8 cellular contexts compared by ENCODE assay signal in genomic region chr5:135462304-135462703, GRCh38. TPM values are rescaled to one million over a fixed set of nuclear protein-coding genes. Genes with fewer than 3 reads are reported as not detected.
A peak's percentile ranks its signal among the peaks of the same experiment; 100 is the strongest.
DNase-seq lines count a peak whose midpoint lies in the region; TF ChIP-seq lines count a peak whose summit lies in the region.

No MANE protein-coding gene starts in this region.

- H4K20me1 ChIP-seq in Karpas-422 (ENCODE audit: insufficient read depth, low read depth, low read length), result no peaks in the 10 kb centered on the region
- no peaks in the 10 kb centered on the region for H4K20me1 ChIP-seq in OCI-LY7 (ENCODE audit: insufficient read depth, low read length)

- peaks cover 18 to 41% (median 31%) of the 10 kb centered on the region in 3 donors for H3K27me3 Mint-ChIP-seq in CD14-positive monocyte (ENCODE audit: low read depth in 3 of 3)

- H3K4me3 ChIP-seq in Karpas-422 (ENCODE audit: low read length) (no peak overlapping the region), OCI-LY7 (ENCODE audit: low read depth, low read length, poor library complexity, severe bottlenecking) (no peak overlapping the region), spleen (no peak overlapping the region)

- BruUV-seq in OCI-LY7 (replicated peaks; lab: Mats Ljungman, UMichigan), result no TSS peak

- no peak overlapping the region for H3K4me2 ChIP-seq in Karpas-422 (ENCODE audit: low read depth, low read length, poor library complexity, severe bottlenecking)
- H3K4me2 ChIP-seq in OCI-LY7 (ENCODE audit: low read length), result no peak overlapping the region

- H3K36me3 ChIP-seq in Karpas-422 (ENCODE audit: insufficient read depth, low read length) (no peaks in the 10 kb centered on the region), OCI-LY7 (ENCODE audit: insufficient read depth, low read length) (no peaks in the 10 kb centered on the region), spleen (no peaks in the 10 kb centered on the region)

- no peak for DNase-seq in CD14-positive monocyte (ENCODE audit: low spot score)
- DNase-seq in GM19238 (ENCODE audit: insufficient read length, low spot score), result peak; percentile 51
- DNase-seq in Karpas-422, result peak; percentile 95
- DNase-seq in OCI-LY7 (ENCODE audit: low spot score), result peak; percentile 85
- DNase-seq in activated T-cell treated with anti-CD3 and anti-CD28 coated beads, Interleukin-2, amount 50 U/mL, for 48 hours, result peak; percentile 63 to 68
- peak in 30 of 42 donors; percentile 26 to 71 (median 46) for DNase-seq in head of caudate nucleus
- peak; percentile 61 for DNase-seq in spleen
- DNase-seq in cortex of kidney (lab: John Stamatoyannopoulos, UW), result no peak

- POLR2A ChIA-PET in OCI-LY7 (lab: Charles Lee), result no interaction called here

- no peak for TF ChIP-seq POLR2A in spleen (IDR thresholded peaks at IDR 0.05)

- H3K9me3 ChIP-seq in Karpas-422 (ENCODE audit: low read length), result no peaks in the 10 kb centered on the region
- no peaks in the 10 kb centered on the region for H3K9me3 ChIP-seq in OCI-LY7 (ENCODE audit: low read length)
- no peaks in the 10 kb centered on the region for H3K9me3 ChIP-seq in spleen

- H3K9me3 Mint-ChIP-seq in CD14-positive monocyte, result peaks cover 0 to 2% (median 0%) of the 10 kb centered on the region in 7 donors

- TF ChIP-seq CTCF in CD14-positive monocyte (IDR thresholded peaks at IDR 0.05) (peak; percentile 63), OCI-LY7 (conservative IDR thresholded peaks at IDR 0.05; ENCODE audit: low read length) (peak; percentile 83), spleen (IDR thresholded peaks at IDR 0.05 in 8 of 11, conservative IDR thresholded peaks at IDR 0.05 in 3 of 11) (peak in 7 of 11 experiments; percentile 12 to 56 (median 34))

- WGBS in spleen, 5 donors, result 11 to 13% (median 12%) methylated on average over 6 of the region's 6 CpGs

- intact Hi-C loops in CD14-positive monocyte (cut with micrococcal nuclease), result no loop called here
- intact Hi-C loops in OCI-LY7 (cut with micrococcal nuclease; ENCODE audit: unreplicated experiment), result loop anchor here (10.0 kb wide), 1 partner anchor 372 kb away; the partner anchor contains the start of gene SLC25A48
- intact Hi-C loops in head of caudate nucleus (cut with DNase I), result no loop called here
- intact Hi-C loops in spleen (cut with DNase I; ENCODE audit: low total_unique reads), result no loop called here

- no peak overlapping the region for H3K9ac ChIP-seq in Karpas-422 (ENCODE audit: low read length)

- no peak overlapping the region for H3K27ac ChIP-seq in Karpas-422 (ENCODE audit: low read length)
- H3K27ac ChIP-seq in OCI-LY7 (ENCODE audit: low read depth, low read length, poor library complexity, severe bottlenecking), result no peak overlapping the region
- H3K27ac ChIP-seq in spleen, result no peak overlapping the region

- peak overlapping the region in 1 of 2 donors; percentile 21 for H3K4me3 Mint-ChIP-seq in CD14-positive monocyte

- H3K4me1 Mint-ChIP-seq in CD14-positive monocyte, result peaks cover 22% of the 10 kb centered on the region

- H2AFZ ChIP-seq in Karpas-422 (ENCODE audit: low read length), result no peak overlapping the region
- H2AFZ ChIP-seq in OCI-LY7 (ENCODE audit: low read length), result no peak overlapping the region

- H3K4me1 ChIP-seq in Karpas-422 (ENCODE audit: low read length), result no peaks in the 10 kb centered on the region
- H3K4me1 ChIP-seq in OCI-LY7 (ENCODE audit: insufficient read depth, low read length, poor library complexity, severe bottlenecking), result no peaks in the 10 kb centered on the region
- peaks cover 5 to 38% (median 12%) of the 10 kb centered on the region in 6 donors for H3K4me1 ChIP-seq in spleen

- CTCF ChIA-PET in OCI-LY7 (lab: Charles Lee; ENCODE audit: unreplicated experiment), result interaction anchor here (0.7 to 1.4 kb wide), 2 partner anchors 10 to 104 kb away, joined by 4 to 6 read pairs; partner anchors contain the start of gene TIFAB

- H3K9me2 ChIP-seq in Karpas-422 (replicated peaks; ENCODE audit: insufficient read depth, low read length) (no peaks in the 10 kb centered on the region), OCI-LY7 (ENCODE audit: insufficient read depth, low read length) (no peaks in the 10 kb centered on the region)

- H3K27me3 ChIP-seq in Karpas-422 (ENCODE audit: low read length), result no peaks in the 10 kb centered on the region
- H3K27me3 ChIP-seq in spleen (replicated peaks in 1 of 7), result peaks cover 0 to 87% (median 26%) of the 10 kb centered on the region in 7 donors

- H3K36me3 Mint-ChIP-seq in CD14-positive monocyte, result no peaks in the 10 kb centered on the region

- peak overlapping the region in 1 of 7 donors; percentile 58 for H3K27ac Mint-ChIP-seq in CD14-positive monocyte

- H3K79me2 ChIP-seq in Karpas-422 (ENCODE audit: low read length), result no peaks in the 10 kb centered on the region
- H3K79me2 ChIP-seq in OCI-LY7 (ENCODE audit: insufficient read depth, low read depth, low read length), result no peaks in the 10 kb centered on the region

RNA-seq across cellular contexts. Expression of gene TIFAB, which starts 10.2 kb away (rescaled TPM):
- polyA plus RNA-seq in CD14-positive monocyte, result under 1 TPM; 0.29 to 0.50 TPM
- total RNA-seq in Karpas-422 (2014; rRNA removed; shearing (Covaris generic); ENCODE audit: low replicate concordance), result not detected in 2 replicates
- total RNA-seq in OCI-LY7 (2014; rRNA removed; shearing (Covaris generic)), result not detected in 2 replicates
- not detected in 2 replicates for total RNA-seq in OCI-LY7 (2022)
- total RNA-seq in spleen, result 1 to 10 TPM in 4 of 7 donors, under 1 TPM in 3; 0.37 to 4.0 (median 1.8) TPM
- polyA plus RNA-seq in spleen, result 1 to 10 TPM in 1 of 3 donors, under 1 TPM in 2; 0.48 to 1.4 (median 0.74) TPM

RNA-seq across cellular contexts. Expression of gene DCANP1, which starts 15.2 kb away (rescaled TPM):
- under 1 TPM; 0.14 to 0.15 TPM for polyA plus RNA-seq in CD14-positive monocyte
- total RNA-seq in Karpas-422 (2014; rRNA removed; shearing (Covaris generic); ENCODE audit: low replicate concordance), result not detected in 2 replicates
- not detected in 2 replicates for total RNA-seq in OCI-LY7 (2014; rRNA removed; shearing (Covaris generic))
- not detected in 2 replicates for total RNA-seq in OCI-LY7 (2022)
- 1 to 10 TPM in 2 of 7 donors, under 1 TPM in 5; 0.29 to 1.2 (median 0.70) TPM for total RNA-seq in spleen
- polyA plus RNA-seq in spleen, result 1 to 10 TPM in 1 of 3 donors, under 1 TPM in 2; 0.23 to 2.4 (median 0.96) TPM

Comparison
In these comparisons a context has a peak if more than half of its experiments do, and no peak if none do; other contexts are left out.
1. DNase-seq: peak in GM19238 (single experiment), Karpas-422 (single experiment), OCI-LY7 (single experiment), activated T-cell treated with anti-CD3 and anti-CD28 coated beads, Interleukin-2, amount 50 U/mL, for 48 hours (2 of 2), head of caudate nucleus (30 of 42) and spleen (single experiment); none in CD14-positive monocyte (single experiment) and cortex of kidney (single experiment).
2. Peak in every context shown above with its lines, with median percentiles within 50 percentile points of each other: CTCF ChIP-seq.